In the genomic region with DNA sequence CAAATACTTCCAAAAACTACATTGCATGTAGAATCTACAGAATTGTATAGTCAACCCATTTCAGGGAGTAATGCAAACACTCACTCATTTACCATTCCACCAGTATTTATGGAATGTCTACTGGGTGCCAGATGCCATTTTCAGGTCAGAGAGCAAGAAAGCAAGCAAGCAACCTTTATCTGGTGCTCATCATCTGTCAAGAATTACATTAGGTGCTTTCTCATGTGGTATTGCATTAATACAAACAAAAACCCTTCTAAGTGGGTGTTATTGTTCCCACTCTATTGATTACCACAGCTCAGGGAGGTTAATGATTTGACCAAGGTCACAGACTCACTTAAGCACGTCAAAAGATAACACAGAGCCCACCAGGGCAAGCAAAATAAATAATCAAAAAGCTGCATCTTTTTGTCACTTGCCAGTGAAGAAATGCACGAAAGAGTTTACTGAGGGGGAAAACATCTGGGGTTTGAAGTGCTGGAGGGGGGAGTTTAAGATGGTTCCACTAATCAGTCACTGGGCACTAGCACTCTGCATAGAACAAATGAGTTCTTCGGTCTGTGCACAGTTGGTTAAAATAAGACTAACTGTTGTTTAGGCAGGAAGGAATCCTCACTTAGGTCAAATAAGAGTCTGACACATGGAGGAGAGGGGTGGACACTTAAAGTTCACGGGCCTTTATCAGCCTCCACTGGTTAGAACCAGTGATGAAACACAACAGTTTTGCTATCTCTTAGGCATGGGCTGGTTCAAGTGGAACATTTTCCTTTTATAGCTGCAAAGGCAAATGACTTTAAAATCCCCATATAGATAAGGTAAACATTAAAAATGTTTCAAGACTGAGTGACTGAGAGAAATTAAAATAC, we compare ENCODE assay signal across 16 cellular contexts.
DNase-seq lines count a peak whose midpoint lies in the region; ATAC-seq and TF ChIP-seq lines count a peak whose summit lies in the region.
"Had no signal": no experiment of that assay in that cellular context is flagged by ENCODE, and none has a peak within 500 bp of the region (broad histone marks: within the 10 kb centered on the region; RNA-seq: fewer than 3 reads in every experiment).

No MANE protein-coding gene starts in this region.

- H3K79me1 ChIP-seq in neuronal stem cell (ENCODE audit: low read depth, low read length) = no peaks in the 10 kb centered on the region

- H3K4me1 ChIP-seq in SK-N-SH (ENCODE audit: control insufficient read depth in 1 of 2, insufficient read depth in 2 of 2, low read depth in 1 of 2, low read length in 1 of 2) (peaks cover 2 to 8% of the 10 kb centered on the region in 2 experiments; a peak in 2 of 4 replicates), neuronal stem cell (ENCODE audit: control insufficient read depth in 2 of 2, insufficient read depth in 1 of 2, low read depth in 1 of 2, low read length in 2 of 2) (peaks cover 6 to 8% of the 10 kb centered on the region in 2 donors)
- H3K4me1 ChIP-seq in CD8-positive, alpha-beta memory T cell (ENCODE audit: insufficient read depth, low read length) = no peaks in the 10 kb centered on the region
- H3K4me1 ChIP-seq: BE2C, vagina had no signal

- TF ChIP-seq RAD21 in SK-N-SH (IDR thresholded peaks at IDR 0.05; ENCODE audit: low read length) = no peak

- TF ChIP-seq CTCF in HFFc6 (IDR thresholded peaks at IDR 0.05) = no peak
- TF ChIP-seq CTCF in SK-N-SH (IDR thresholded peaks at IDR 0.05) = no peak

- no peaks in the 10 kb centered on the region for H3K27me3 ChIP-seq in SK-N-SH (ENCODE audit: insufficient read depth)
- no peaks in the 10 kb centered on the region for H3K27me3 ChIP-seq in neuronal stem cell (ENCODE audit: control insufficient read depth in 3 of 3, insufficient read depth in 3 of 3, low read depth in 1 of 3, low read length in 3 of 3)
- no peaks in the 10 kb centered on the region for H3K27me3 ChIP-seq in CD8-positive, alpha-beta memory T cell (ENCODE audit: insufficient read depth, low read length, poor library complexity, severe bottlenecking)
- H3K27me3 ChIP-seq: BE2C, vagina had no signal

- peaks cover 27% of the 10 kb centered on the region for H3F3A ChIP-seq in SK-N-SH (replicated peaks; ENCODE audit: insufficient read depth)

- H3K14ac ChIP-seq in neuronal stem cell (ENCODE audit: low read length) = no peak overlapping the region

- intact Hi-C loops in left cardiac atrium (cut with DNase I) = no loop called here

- H3K4me1 Mint-ChIP-seq in HFFc6 (ENCODE audit: low read depth) = peaks cover 58% of the 10 kb centered on the region
- H3K4me1 Mint-ChIP-seq in CD8-positive, alpha-beta memory T cell = no peaks in the 10 kb centered on the region
- H3K4me1 Mint-ChIP-seq: activated CD8-positive, alpha-beta memory T cell treated with anti-CD3 and anti-CD28 coated beads, Interleukin-2, amount 10 ng/mL, durations not matched to agents 7 days and 5 days had no signal

- no peaks in the 10 kb centered on the region for H3K9me3 ChIP-seq in SK-N-SH
- peaks cover 0 to 5% of the 10 kb centered on the region in 2 donors for H3K9me3 ChIP-seq in neuronal stem cell (replicated peaks in 1 of 2; ENCODE audit: control insufficient read depth in 2 of 2, insufficient read depth in 1 of 2, low read depth in 1 of 2, low read length in 2 of 2)
- H3K9me3 ChIP-seq in CD8-positive, alpha-beta memory T cell (ENCODE audit: low read length) = no peaks in the 10 kb centered on the region
- H3K9me3 ChIP-seq: BE2C, vagina had no signal

- no peaks in the 10 kb centered on the region for H4K20me1 ChIP-seq in SK-N-SH (ENCODE audit: insufficient read depth)

- no peak overlapping the region for H3K4ac ChIP-seq in neuronal stem cell (ENCODE audit: low read length)

- H3K36me3 ChIP-seq in SK-N-SH (replicated peaks in 1 of 2; ENCODE audit: control insufficient read depth in 1 of 2, insufficient read depth in 2 of 2, low read length in 1 of 2) (peaks cover 52 to 84% of the 10 kb centered on the region in 2 experiments), neuronal stem cell (replicated peaks in 1 of 2; ENCODE audit: control insufficient read depth in 2 of 2, insufficient read depth in 2 of 2, low read length in 2 of 2) (peaks cover 12 to 97% of the 10 kb centered on the region in 2 donors)
- H3K36me3 ChIP-seq in CD8-positive, alpha-beta memory T cell (ENCODE audit: insufficient read depth, low read length) = no peaks in the 10 kb centered on the region
- H3K36me3 ChIP-seq: vagina had no signal

- DNase-seq in HFFc6 (no peak), SK-N-SH (no peak), left cardiac atrium (no peak), neuronal stem cell (ENCODE audit: low spot score) (no peak), RKO (ENCODE audit: low spot score) (no peak), NCI-H2107 (lab: John Stamatoyannopoulos, UW) (no peak)
- no peak for DNase-seq in CD8-positive, alpha-beta memory T cell
- DNase-seq: activated CD4-positive, alpha-beta T cell treated with anti-CD3 and anti-CD28 coated beads for 1 hour; activated CD8-positive, alpha-beta memory T cell treated with anti-CD3 and anti-CD28 coated beads, Interleukin-2, amount 10 ng/mL, durations not matched to agents 7 days and 5 days; amniotic stem cell; BE2C; NCI-H146; NCI-H2227 treated with DMSO at 0.1 percent for 48 hours; stimulated activated CD8-positive, alpha-beta memory T cell treated with anti-CD3 and anti-CD28 coated beads, Interleukin-4, amount 100 ng/mL, for 48 hours had no signal

- H3K4me3 Mint-ChIP-seq in HFFc6 = peak overlapping the region; percentile 18; the same call in 1 of the 2 replicates
- no peak overlapping the region for H3K4me3 Mint-ChIP-seq in CD8-positive, alpha-beta memory T cell
- H3K4me3 Mint-ChIP-seq: activated CD8-positive, alpha-beta memory T cell treated with anti-CD3 and anti-CD28 coated beads, Interleukin-2, amount 10 ng/mL, durations not matched to agents 7 days and 5 days had no signal

- POLR2A ChIA-PET in SK-N-SH (lab: Yijun Ruan, JAX) = no interaction called here
- POLR2A ChIA-PET in CD8-positive, alpha-beta memory T cell (lab: Charles Lee) = no interaction called here

- no peak overlapping the region for H4K8ac ChIP-seq in neuronal stem cell (ENCODE audit: low read depth, low read length)

- H4K91ac ChIP-seq in neuronal stem cell (ENCODE audit: low read depth, low read length, poor library complexity) = no peak overlapping the region

- H2BK5ac ChIP-seq in neuronal stem cell (ENCODE audit: low read length) = no peak overlapping the region

- peaks cover 72% of the 10 kb centered on the region for H3K36me3 Mint-ChIP-seq in HFFc6 (ENCODE audit: low read depth)
- no peaks in the 10 kb centered on the region for H3K36me3 Mint-ChIP-seq in CD8-positive, alpha-beta memory T cell
- H3K36me3 Mint-ChIP-seq: activated CD8-positive, alpha-beta memory T cell treated with anti-CD3 and anti-CD28 coated beads, Interleukin-2, amount 10 ng/mL, durations not matched to agents 7 days and 5 days had no signal

- WGBS in SK-N-SH (ENCODE audit: low lambda C conversion rate) = 81% methylated on average over 4 of the region's 4 CpGs
- no CpG with 5 or more reads among the region's 4 CpGs for WGBS in neuronal stem cell (ENCODE audit: extremely low coverage in 2 of 2, insufficient read length in 2 of 2, insufficient replicate concordance in 1 of 2), 2 donors

- H2BK120ac ChIP-seq in neuronal stem cell (ENCODE audit: low read depth, low read length) = no peak overlapping the region

- H3K4me2 ChIP-seq in SK-N-SH = no peak overlapping the region
- no peak overlapping the region for H3K4me2 ChIP-seq in neuronal stem cell (ENCODE audit: insufficient read depth, low read length, poor library complexity, severe bottlenecking)

- no peak overlapping the region for H2BK12ac ChIP-seq in neuronal stem cell (ENCODE audit: low read length)

- no peak overlapping the region for H2AFZ ChIP-seq in SK-N-SH (ENCODE audit: low read depth)
- no peak overlapping the region for H2AFZ ChIP-seq in neuronal stem cell (ENCODE audit: low read length)

- no peak overlapping the region for H3K23ac ChIP-seq in neuronal stem cell (ENCODE audit: low read depth, low read length, poor library complexity)

- TF ChIP-seq EP300 in SK-N-SH (IDR thresholded peaks at IDR 0.05; ENCODE audit: borderline replicate concordance in 1 of 2, low read depth in 1 of 2, low read length in 1 of 2) = no peak

- H3K27me3 Mint-ChIP-seq in HFFc6 (ENCODE audit: insufficient read depth) = no peaks in the 10 kb centered on the region; the same call in none of the 2 replicates
- no peaks in the 10 kb centered on the region for H3K27me3 Mint-ChIP-seq in CD8-positive, alpha-beta memory T cell
- H3K27me3 Mint-ChIP-seq: activated CD8-positive, alpha-beta memory T cell treated with anti-CD3 and anti-CD28 coated beads, Interleukin-2, amount 10 ng/mL, durations not matched to agents 7 days and 5 days had no signal

- H3K9ac ChIP-seq in SK-N-SH (no peak overlapping the region), neuronal stem cell (ENCODE audit: low read depth, low read length, poor library complexity) (no peak overlapping the region)

- peak; percentile 58 to 74 for ATAC-seq in left cardiac atrium
- ATAC-seq: activated CD8-positive, alpha-beta memory T cell treated with anti-CD3 and anti-CD28 coated beads, Interleukin-2, amount 10 ng/mL, durations not matched to agents 7 days and 5 days; left lobe of liver had no signal

- peak overlapping the region in 1 of 2 experiments; percentile 47; a peak in 1 of 4 replicates for H3K27ac ChIP-seq in SK-N-SH (ENCODE audit: low read depth in 2 of 2, low read length in 1 of 2)
- peak overlapping the region; percentile 1 for H3K27ac ChIP-seq in neuronal stem cell (replicated peaks; ENCODE audit: low read length)
- no peak overlapping the region for H3K27ac ChIP-seq in CD8-positive, alpha-beta memory T cell (ENCODE audit: low read depth, low read length)
- H3K27ac ChIP-seq: vagina had no signal

- peak overlapping the region; percentile 58 for H3K27ac Mint-ChIP-seq in HFFc6
- H3K27ac Mint-ChIP-seq in CD8-positive, alpha-beta memory T cell = no peak overlapping the region
- H3K27ac Mint-ChIP-seq: activated CD8-positive, alpha-beta memory T cell treated with anti-CD3 and anti-CD28 coated beads, Interleukin-2, amount 10 ng/mL, durations not matched to agents 7 days and 5 days had no signal

- no peaks in the 10 kb centered on the region for H3K9me2 ChIP-seq in SK-N-SH

- H2AK5ac ChIP-seq in neuronal stem cell (ENCODE audit: low read depth, low read length) = no peak overlapping the region

- no peak overlapping the region for H3K18ac ChIP-seq in neuronal stem cell (ENCODE audit: low read length)

- H3K9me3 Mint-ChIP-seq in HFFc6 = no peaks in the 10 kb centered on the region
- peaks cover 1 to 50% (median 5%) of the 10 kb centered on the region in 5 donors for H3K9me3 Mint-ChIP-seq in CD8-positive, alpha-beta memory T cell

- H2BK15ac ChIP-seq in neuronal stem cell (ENCODE audit: low read length) = no peak overlapping the region

- H3K4me3 ChIP-seq in SK-N-SH (ENCODE audit: low read depth in 2 of 2, low read length in 1 of 2) (no peak overlapping the region), neuronal stem cell (ENCODE audit: low read length in 2 of 2) (no peak overlapping the region)
- H3K4me3 ChIP-seq in CD8-positive, alpha-beta memory T cell (ENCODE audit: low read length) = no peak overlapping the region
- H3K4me3 ChIP-seq: vagina had no signal

- peaks cover 51% of the 10 kb centered on the region for H3K79me2 ChIP-seq in SK-N-SH (ENCODE audit: insufficient read depth)

- CTCF ChIA-PET in SK-N-SH (lab: Yijun Ruan, JAX) = interaction anchor here (0.6 kb wide), 1 partner anchor 27 kb away, joined by 3 read pairs; no protein-coding TSS in a partner anchor
- CTCF ChIA-PET in CD8-positive, alpha-beta memory T cell (lab: Charles Lee) = no interaction called here
